Comparison of ENCODE assay signal across 9 cellular contexts in genomic region chr2:193584522-193584938, GRCh38.
DNase-seq lines count a peak whose midpoint lies in the region; ATAC-seq, FAIRE-seq and TF ChIP-seq lines count a peak whose summit lies in the region.
"Had no signal": no experiment of that assay in that cellular context is flagged by ENCODE, and none has a peak within 500 bp of the region (broad histone marks: within the 10 kb centered on the region; RNA-seq: fewer than 3 reads in every experiment).

No MANE protein-coding gene starts in this region.

- ATAC-seq in GM19397 (IDR thresholded peaks at IDR 0.05; ENCODE audit: unreplicated experiment), result peak; percentile 88
- ATAC-seq in HG03378 (IDR thresholded peaks at IDR 0.05; ENCODE audit: unreplicated experiment), result peak; percentile 90

- no peaks in the 10 kb centered on the region for H3K27me3 Mint-ChIP-seq in activated T-helper 1 cell treated with anti-CD3 and anti-CD28 coated beads, Interleukin-12 subunit alpha, Interleukin-12 subunit beta, Interleukin-2, Interleukin-4 antibody, amounts not matched to agents 30 ng/mL and 10 ng/mL and 1 ng/mL, durations not matched to agents 14 hours and 24 hours and 36 hours (ENCODE audit: insufficient read depth)
- H3K27me3 Mint-ChIP-seq in activated T-cell treated with anti-CD3 and anti-CD28 coated beads, Interleukin-2, amount 50 U/mL, for 24 hours, result no peaks in the 10 kb centered on the region

- FAIRE-seq in D721Med (lab: Jason Lieb, UNC), result peak; percentile 72

- no peaks in the 10 kb centered on the region for H3K36me3 Mint-ChIP-seq in activated T-helper 1 cell treated with anti-CD3 and anti-CD28 coated beads, Interleukin-12 subunit alpha, Interleukin-12 subunit beta, Interleukin-2, Interleukin-4 antibody, amounts not matched to agents 30 ng/mL and 10 ng/mL and 1 ng/mL, durations not matched to agents 14 hours and 24 hours and 36 hours (ENCODE audit: low read depth)
- no peaks in the 10 kb centered on the region for H3K36me3 Mint-ChIP-seq in activated T-cell treated with anti-CD3 and anti-CD28 coated beads, Interleukin-2, amount 50 U/mL, for 24 hours (ENCODE audit: low read depth)
- H3K36me3 Mint-ChIP-seq: immature natural killer cell had no signal

- peak; percentile 53 for TF ChIP-seq CTCF in D721Med (IDR thresholded peaks at IDR 0.05; ENCODE audit: insufficient read depth, missing control alignments)

- intact Hi-C loops in activated T-helper 1 cell treated with anti-CD3 and anti-CD28 coated beads, Interleukin-12 subunit alpha, Interleukin-12 subunit beta, Interleukin-2, Interleukin-4 antibody, amounts not matched to agents 30 ng/mL and 10 ng/mL and 1 ng/mL, durations not matched to agents 14 hours and 24 hours and 36 hours (cut with micrococcal nuclease), result no loop called here

- no peaks in the 10 kb centered on the region for H3K4me1 Mint-ChIP-seq in activated T-helper 1 cell treated with anti-CD3 and anti-CD28 coated beads, Interleukin-12 subunit alpha, Interleukin-12 subunit beta, Interleukin-2, Interleukin-4 antibody, amounts not matched to agents 30 ng/mL and 10 ng/mL and 1 ng/mL, durations not matched to agents 14 hours and 24 hours and 36 hours (ENCODE audit: low read depth)
- no peaks in the 10 kb centered on the region for H3K4me1 Mint-ChIP-seq in activated T-cell treated with anti-CD3 and anti-CD28 coated beads, Interleukin-2, amount 50 U/mL, for 24 hours (ENCODE audit: low read depth)
- H3K4me1 Mint-ChIP-seq: immature natural killer cell had no signal

- H3K4me3 Mint-ChIP-seq in activated T-helper 1 cell treated with anti-CD3 and anti-CD28 coated beads, Interleukin-12 subunit alpha, Interleukin-12 subunit beta, Interleukin-2, Interleukin-4 antibody, amounts not matched to agents 30 ng/mL and 10 ng/mL and 1 ng/mL, durations not matched to agents 14 hours and 24 hours and 36 hours, result no peak overlapping the region
- no peak overlapping the region for H3K4me3 Mint-ChIP-seq in activated T-cell treated with anti-CD3 and anti-CD28 coated beads, Interleukin-2, amount 50 U/mL, for 24 hours
- H3K4me3 Mint-ChIP-seq: immature natural killer cell had no signal

- H3K9me3 Mint-ChIP-seq in activated T-helper 1 cell treated with anti-CD3 and anti-CD28 coated beads, Interleukin-12 subunit alpha, Interleukin-12 subunit beta, Interleukin-2, Interleukin-4 antibody, amounts not matched to agents 30 ng/mL and 10 ng/mL and 1 ng/mL, durations not matched to agents 14 hours and 24 hours and 36 hours, result no peaks in the 10 kb centered on the region
- peaks cover 3% of the 10 kb centered on the region for H3K9me3 Mint-ChIP-seq in activated T-cell treated with anti-CD3 and anti-CD28 coated beads, Interleukin-2, amount 50 U/mL, for 24 hours

- DNase-seq in D721Med (ENCODE audit: insufficient read length, low spot score) (peak; percentile 8), RPMI8226 (peak; percentile 35), iPS-NIHi11 (ENCODE audit: low spot score) (peak; percentile 49), epidermal melanocyte (ENCODE audit: insufficient read length, low spot score) (no peak)
- no peak for DNase-seq in activated T-helper 1 cell treated with anti-CD3 and anti-CD28 coated beads, Interleukin-12 subunit alpha, Interleukin-12 subunit beta, Interleukin-2, Interleukin-4 antibody, amounts not matched to agents 30 ng/mL and 10 ng/mL and 1 ng/mL, durations not matched to agents 14 hours and 24 hours and 36 hours (ENCODE audit: low spot score)
- no peak for DNase-seq in activated T-cell treated with anti-CD3 and anti-CD28 coated beads, Interleukin-2, amount 50 U/mL, for 24 hours

- no peak overlapping the region for H3K27ac Mint-ChIP-seq in activated T-helper 1 cell treated with anti-CD3 and anti-CD28 coated beads, Interleukin-12 subunit alpha, Interleukin-12 subunit beta, Interleukin-2, Interleukin-4 antibody, amounts not matched to agents 30 ng/mL and 10 ng/mL and 1 ng/mL, durations not matched to agents 14 hours and 24 hours and 36 hours
- H3K27ac Mint-ChIP-seq in activated T-cell treated with anti-CD3 and anti-CD28 coated beads, Interleukin-2, amount 50 U/mL, for 24 hours, result no peak overlapping the region
- H3K27ac Mint-ChIP-seq: immature natural killer cell had no signal

Comparison
In these comparisons a context has a peak if more than half of its experiments do, and no peak if none do; other contexts are left out.
1. DNase-seq: peak in D721Med (single experiment), RPMI8226 (single experiment) and iPS-NIHi11 (single experiment); none in activated T-helper 1 cell treated with anti-CD3 and anti-CD28 coated beads, Interleukin-12 subunit alpha, Interleukin-12 subunit beta, Interleukin-2, Interleukin-4 antibody, amounts not matched to agents 30 ng/mL and 10 ng/mL and 1 ng/mL, durations not matched to agents 14 hours and 24 hours and 36 hours (single experiment), activated T-cell treated with anti-CD3 and anti-CD28 coated beads, Interleukin-2, amount 50 U/mL, for 24 hours (single experiment) and epidermal melanocyte (single experiment).